1 cellular context compared by ENCODE assay signal in the genomic region with DNA sequence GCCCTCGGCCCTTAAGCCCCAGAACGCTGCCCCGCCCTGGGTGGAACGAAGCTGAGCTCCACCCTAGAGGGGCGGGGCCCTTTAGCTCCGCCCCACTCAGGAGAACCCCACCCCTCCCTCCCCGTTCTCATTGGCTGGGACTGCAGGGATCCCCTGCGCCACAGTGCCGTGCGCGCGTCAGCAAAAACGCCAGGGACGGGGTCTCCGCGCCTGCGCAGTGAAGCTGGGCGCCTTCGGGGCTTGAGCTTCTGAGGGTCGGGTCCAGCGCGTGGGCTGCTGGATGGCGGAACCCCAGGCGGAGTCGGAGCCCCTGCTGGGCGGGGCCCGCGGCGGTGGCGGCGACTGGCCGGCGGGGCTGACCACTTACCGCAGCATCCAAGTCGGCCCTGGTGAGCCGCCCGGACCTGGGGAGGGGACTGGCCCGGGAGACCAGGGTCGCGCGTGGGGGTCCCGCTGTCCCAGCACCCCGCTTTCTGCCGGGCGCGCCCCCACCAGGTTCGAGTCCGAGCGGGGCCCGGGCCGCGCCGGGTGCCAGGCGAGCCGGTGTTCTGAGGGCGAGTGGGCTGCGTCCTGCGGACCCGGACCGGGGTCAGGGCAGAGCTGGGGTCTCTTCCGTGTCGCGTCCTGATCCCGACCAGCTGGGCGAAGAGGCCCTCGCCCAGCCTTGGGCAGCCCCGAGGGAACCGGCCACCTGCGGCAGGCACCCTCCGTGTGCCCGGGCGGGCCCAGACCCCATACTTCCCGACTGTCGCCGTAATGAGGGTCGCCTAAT.
A peak's percentile ranks its signal among the peaks of the same experiment; 100 is the strongest.
TF ChIP-seq lines count a peak whose summit lies in the region.

A gene (plus strand): TSS at position 215 of the 772 bp plus-strand sequence. CDS start 66 bp downstream, at position 281.

TF ChIP-seq in GM12878, 131 proteins besides CTCF, POLR2A, EP300 and RAD21 (continued from another document):
- TF ChIP-seq, protein P1, sequence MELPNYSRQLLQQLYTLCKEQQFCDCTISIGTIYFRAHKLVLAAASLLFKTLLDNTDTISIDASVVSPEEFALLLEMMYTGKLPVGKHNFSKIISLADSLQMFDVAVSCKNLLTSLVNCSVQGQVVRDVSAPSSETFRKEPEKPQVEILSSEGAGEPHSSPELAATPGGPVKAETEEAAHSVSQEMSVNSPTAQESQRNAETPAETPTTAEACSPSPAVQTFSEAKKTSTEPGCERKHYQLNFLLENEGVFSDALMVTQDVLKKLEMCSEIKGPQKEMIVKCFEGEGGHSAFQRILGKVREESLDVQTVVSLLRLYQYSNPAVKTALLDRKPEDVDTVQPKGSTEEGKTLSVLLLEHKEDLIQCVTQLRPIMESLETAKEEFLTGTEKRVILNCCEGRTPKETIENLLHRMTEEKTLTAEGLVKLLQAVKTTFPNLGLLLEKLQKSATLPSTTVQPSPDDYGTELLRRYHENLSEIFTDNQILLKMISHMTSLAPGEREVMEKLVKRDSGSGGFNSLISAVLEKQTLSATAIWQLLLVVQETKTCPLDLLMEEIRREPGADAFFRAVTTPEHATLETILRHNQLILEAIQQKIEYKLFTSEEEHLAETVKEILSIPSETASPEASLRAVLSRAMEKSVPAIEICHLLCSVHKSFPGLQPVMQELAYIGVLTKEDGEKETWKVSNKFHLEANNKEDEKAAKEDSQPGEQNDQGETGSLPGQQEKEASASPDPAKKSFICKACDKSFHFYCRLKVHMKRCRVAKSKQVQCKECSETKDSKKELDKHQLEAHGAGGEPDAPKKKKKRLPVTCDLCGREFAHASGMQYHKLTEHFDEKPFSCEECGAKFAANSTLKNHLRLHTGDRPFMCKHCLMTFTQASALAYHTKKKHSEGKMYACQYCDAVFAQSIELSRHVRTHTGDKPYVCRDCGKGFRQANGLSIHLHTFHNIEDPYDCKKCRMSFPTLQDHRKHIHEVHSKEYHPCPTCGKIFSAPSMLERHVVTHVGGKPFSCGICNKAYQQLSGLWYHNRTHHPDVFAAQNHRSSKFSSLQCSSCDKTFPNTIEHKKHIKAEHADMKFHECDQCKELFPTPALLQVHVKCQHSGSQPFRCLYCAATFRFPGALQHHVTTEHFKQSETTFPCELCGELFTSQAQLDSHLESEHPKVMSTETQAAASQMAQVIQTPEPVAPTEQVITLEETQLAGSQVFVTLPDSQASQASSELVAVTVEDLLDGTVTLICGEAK (IDR thresholded peaks at IDR 0.05; ENCODE audit: borderline replicate concordance), result 0 out of 2 replicates have a peak, but pooled peaks have one; percentile 9
- peak; percentile 93 for TF ChIP-seq CREB1 (IDR thresholded peaks at IDR 0.05; ENCODE audit: low read depth)
- peak; percentile 48; the same call in 1 of the 2 replicates for TF ChIP-seq RFX5 (IDR thresholded peaks at IDR 0.05; ENCODE audit: low read depth, low read length)
- TF ChIP-seq, protein P2, sequence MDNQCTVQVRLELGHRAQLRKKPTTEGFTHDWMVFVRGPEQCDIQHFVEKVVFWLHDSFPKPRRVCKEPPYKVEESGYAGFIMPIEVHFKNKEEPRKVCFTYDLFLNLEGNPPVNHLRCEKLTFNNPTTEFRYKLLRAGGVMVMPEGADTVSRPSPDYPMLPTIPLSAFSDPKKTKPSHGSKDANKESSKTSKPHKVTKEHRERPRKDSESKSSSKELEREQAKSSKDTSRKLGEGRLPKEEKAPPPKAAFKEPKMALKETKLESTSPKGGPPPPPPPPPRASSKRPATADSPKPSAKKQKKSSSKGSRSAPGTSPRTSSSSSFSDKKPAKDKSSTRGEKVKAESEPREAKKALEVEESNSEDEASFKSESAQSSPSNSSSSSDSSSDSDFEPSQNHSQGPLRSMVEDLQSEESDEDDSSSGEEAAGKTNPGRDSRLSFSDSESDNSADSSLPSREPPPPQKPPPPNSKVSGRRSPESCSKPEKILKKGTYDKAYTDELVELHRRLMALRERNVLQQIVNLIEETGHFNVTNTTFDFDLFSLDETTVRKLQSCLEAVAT (IDR thresholded peaks at IDR 0.05), result no peak
- TF ChIP-seq CBX5 (IDR thresholded peaks at IDR 0.05; ENCODE audit: low read depth), result no peak
- peak; percentile 79 for TF ChIP-seq CREM (IDR thresholded peaks at IDR 0.05; ENCODE audit: low read depth)
- no peak for TF ChIP-seq NFYA (IDR thresholded peaks at IDR 0.05; ENCODE audit: borderline replicate concordance, low read depth, low read length)
- TF ChIP-seq SMAD5 (IDR thresholded peaks at IDR 0.05; ENCODE audit: low read depth), result no peak
- TF ChIP-seq SMARCA5 (IDR thresholded peaks at IDR 0.05), result 0 out of 2 replicates have a peak, but pooled peaks have one; percentile 16
- TF ChIP-seq SIX5 (IDR thresholded peaks at IDR 0.05; ENCODE audit: low read depth, low read length, severe bottlenecking), result no peak
- TF ChIP-seq HDGF (IDR thresholded peaks at IDR 0.05), result peak; percentile 87; the same call in 1 of the 2 replicates
- no peak for TF ChIP-seq PAX8 (IDR thresholded peaks at IDR 0.05)
- TF ChIP-seq STAT1 (conservative IDR thresholded peaks at IDR 0.05), result 0 out of 2 replicates have a peak, but pooled peaks have one; percentile 64
- TF ChIP-seq SIN3A (IDR thresholded peaks at IDR 0.05; ENCODE audit: low read depth, low read length), result no peak
- TF ChIP-seq POLR2AphosphoS5 (IDR thresholded peaks at IDR 0.05; ENCODE audit: low read length), result peak; percentile 62; the same call in 1 of the 2 replicates
- TF ChIP-seq DPF2 (IDR thresholded peaks at IDR 0.05), result peak; percentile 73
- TF ChIP-seq SP1 (IDR thresholded peaks at IDR 0.05; ENCODE audit: low read depth, low read length), result peak; percentile 73
- TF ChIP-seq, protein P3, sequence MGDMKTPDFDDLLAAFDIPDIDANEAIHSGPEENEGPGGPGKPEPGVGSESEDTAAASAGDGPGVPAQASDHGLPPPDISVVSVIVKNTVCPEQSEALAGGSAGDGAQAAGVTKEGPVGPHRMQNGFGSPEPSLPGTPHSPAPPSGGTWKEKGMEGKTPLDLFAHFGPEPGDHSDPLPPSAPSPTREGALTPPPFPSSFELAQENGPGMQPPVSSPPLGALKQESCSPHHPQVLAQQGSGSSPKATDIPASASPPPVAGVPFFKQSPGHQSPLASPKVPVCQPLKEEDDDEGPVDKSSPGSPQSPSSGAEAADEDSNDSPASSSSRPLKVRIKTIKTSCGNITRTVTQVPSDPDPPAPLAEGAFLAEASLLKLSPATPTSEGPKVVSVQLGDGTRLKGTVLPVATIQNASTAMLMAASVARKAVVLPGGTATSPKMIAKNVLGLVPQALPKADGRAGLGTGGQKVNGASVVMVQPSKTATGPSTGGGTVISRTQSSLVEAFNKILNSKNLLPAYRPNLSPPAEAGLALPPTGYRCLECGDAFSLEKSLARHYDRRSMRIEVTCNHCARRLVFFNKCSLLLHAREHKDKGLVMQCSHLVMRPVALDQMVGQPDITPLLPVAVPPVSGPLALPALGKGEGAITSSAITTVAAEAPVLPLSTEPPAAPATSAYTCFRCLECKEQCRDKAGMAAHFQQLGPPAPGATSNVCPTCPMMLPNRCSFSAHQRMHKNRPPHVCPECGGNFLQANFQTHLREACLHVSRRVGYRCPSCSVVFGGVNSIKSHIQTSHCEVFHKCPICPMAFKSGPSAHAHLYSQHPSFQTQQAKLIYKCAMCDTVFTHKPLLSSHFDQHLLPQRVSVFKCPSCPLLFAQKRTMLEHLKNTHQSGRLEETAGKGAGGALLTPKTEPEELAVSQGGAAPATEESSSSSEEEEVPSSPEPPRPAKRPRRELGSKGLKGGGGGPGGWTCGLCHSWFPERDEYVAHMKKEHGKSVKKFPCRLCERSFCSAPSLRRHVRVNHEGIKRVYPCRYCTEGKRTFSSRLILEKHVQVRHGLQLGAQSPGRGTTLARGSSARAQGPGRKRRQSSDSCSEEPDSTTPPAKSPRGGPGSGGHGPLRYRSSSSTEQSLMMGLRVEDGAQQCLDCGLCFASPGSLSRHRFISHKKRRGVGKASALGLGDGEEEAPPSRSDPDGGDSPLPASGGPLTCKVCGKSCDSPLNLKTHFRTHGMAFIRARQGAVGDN (IDR thresholded peaks at IDR 0.05), result peak; percentile 37; the same call in 1 of the 2 replicates
- TF ChIP-seq GATAD2B (conservative IDR thresholded peaks at IDR 0.05; ENCODE audit: low read depth), result peak; percentile 92
- TF ChIP-seq IKZF1 (conservative IDR thresholded peaks at IDR 0.05), result peak; percentile 52
- TF ChIP-seq BACH1 (IDR thresholded peaks at IDR 0.05; ENCODE audit: borderline replicate concordance), result peak; percentile 91
- TF ChIP-seq, protein P4, sequence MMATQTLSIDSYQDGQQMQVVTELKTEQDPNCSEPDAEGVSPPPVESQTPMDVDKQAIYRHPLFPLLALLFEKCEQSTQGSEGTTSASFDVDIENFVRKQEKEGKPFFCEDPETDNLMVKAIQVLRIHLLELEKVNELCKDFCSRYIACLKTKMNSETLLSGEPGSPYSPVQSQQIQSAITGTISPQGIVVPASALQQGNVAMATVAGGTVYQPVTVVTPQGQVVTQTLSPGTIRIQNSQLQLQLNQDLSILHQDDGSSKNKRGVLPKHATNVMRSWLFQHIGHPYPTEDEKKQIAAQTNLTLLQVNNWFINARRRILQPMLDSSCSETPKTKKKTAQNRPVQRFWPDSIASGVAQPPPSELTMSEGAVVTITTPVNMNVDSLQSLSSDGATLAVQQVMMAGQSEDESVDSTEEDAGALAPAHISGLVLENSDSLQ (IDR thresholded peaks at IDR 0.05), result no peak
- TF ChIP-seq POU2F2 (IDR thresholded peaks at IDR 0.05; ENCODE audit: borderline replicate concordance, low read depth, low read length), result no peak; the same call in 2 of the 3 replicates
- TF ChIP-seq SUZ12 (IDR thresholded peaks at IDR 0.05; ENCODE audit: unreplicated experiment), result no peak
- TF ChIP-seq, protein P5, sequence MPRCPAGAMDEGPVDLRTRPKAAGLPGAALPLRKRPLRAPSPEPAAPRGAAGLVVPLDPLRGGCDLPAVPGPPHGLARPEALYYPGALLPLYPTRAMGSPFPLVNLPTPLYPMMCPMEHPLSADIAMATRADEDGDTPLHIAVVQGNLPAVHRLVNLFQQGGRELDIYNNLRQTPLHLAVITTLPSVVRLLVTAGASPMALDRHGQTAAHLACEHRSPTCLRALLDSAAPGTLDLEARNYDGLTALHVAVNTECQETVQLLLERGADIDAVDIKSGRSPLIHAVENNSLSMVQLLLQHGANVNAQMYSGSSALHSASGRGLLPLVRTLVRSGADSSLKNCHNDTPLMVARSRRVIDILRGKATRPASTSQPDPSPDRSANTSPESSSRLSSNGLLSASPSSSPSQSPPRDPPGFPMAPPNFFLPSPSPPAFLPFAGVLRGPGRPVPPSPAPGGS (IDR thresholded peaks at IDR 0.05; ENCODE audit: borderline replicate concordance, insufficient read depth, low read depth, low read length, poor library complexity, severe bottlenecking), result no peak
- TF ChIP-seq NR2F1 (conservative IDR thresholded peaks at IDR 0.05), result peak; percentile 48
